16 cellular contexts compared by ENCODE assay signal in genomic region chr1:37925316-37925715, GRCh38. TPM values are rescaled to one million over a fixed set of nuclear protein-coding genes. Genes with fewer than 3 reads are reported as not detected.
DNase-seq lines count a peak whose midpoint lies in the region; ATAC-seq and TF ChIP-seq lines count a peak whose summit lies in the region.
"Had no signal": no experiment of that assay in that cellular context is flagged by ENCODE, and none has a peak within 500 bp of the region (broad histone marks: within the 10 kb centered on the region; RNA-seq: fewer than 3 reads in every experiment).

No MANE protein-coding gene starts in this region.

- peaks cover 3% of the 10 kb centered on the region for H3K36me3 Mint-ChIP-seq in CD4-positive, CD25-positive, alpha-beta regulatory T cell
- peaks cover 6% of the 10 kb centered on the region for H3K36me3 Mint-ChIP-seq in activated T-helper 2 cell treated with anti-CD3 and anti-CD28 coated beads, Interferon-gamma antibody, Interleukin-2, Interleukin-4, amounts not matched to agents 10 μg/mL and 5 μg/mL and 100 μg/mL, durations not matched to agents 14 hours and 24 hours and 36 hours (ENCODE audit: low read depth)
- H3K36me3 Mint-ChIP-seq in natural killer cell: no peaks in the 10 kb centered on the region

- no peak for ATAC-seq in CD4-positive, CD25-positive, alpha-beta regulatory T cell (ENCODE audit: low read depth in 2 of 2)
- no peak for ATAC-seq in natural killer cell

- no peak overlapping the region for H3K4me3 ChIP-seq in CD4-positive, CD25-positive, alpha-beta regulatory T cell (ENCODE audit: low read depth, low read length)
- peak overlapping the region; percentile 50 for H3K4me3 ChIP-seq in GM12865 (ENCODE audit: low read depth, low read length)
- H3K4me3 ChIP-seq: breast epithelium, right atrium auricular region had no signal

- H3K4me1 ChIP-seq in CD4-positive, CD25-positive, alpha-beta regulatory T cell (ENCODE audit: control insufficient read depth, insufficient read depth, low read length, poor library complexity, severe bottlenecking): peaks cover 31% of the 10 kb centered on the region

- CTCF ChIA-PET in RWPE1 (lab: Yijun Ruan, JAX): interaction anchor here (0.6 to 0.7 kb wide), 2 partner anchors 35 to 101 kb away, joined by 4 read pairs; no protein-coding TSS in a partner anchor

- H3K4me1 Mint-ChIP-seq in CD4-positive, CD25-positive, alpha-beta regulatory T cell: peaks cover 12 to 56% (median 42%) of the 10 kb centered on the region in 4 donors
- peaks cover 26% of the 10 kb centered on the region for H3K4me1 Mint-ChIP-seq in activated T-helper 2 cell treated with anti-CD3 and anti-CD28 coated beads, Interferon-gamma antibody, Interleukin-2, Interleukin-4, amounts not matched to agents 10 μg/mL and 5 μg/mL and 100 μg/mL, durations not matched to agents 14 hours and 24 hours and 36 hours (ENCODE audit: low read depth)
- peaks cover 35 to 47% of the 10 kb centered on the region in 2 donors for H3K4me1 Mint-ChIP-seq in natural killer cell

- H3K9me3 ChIP-seq in CD4-positive, CD25-positive, alpha-beta regulatory T cell (ENCODE audit: control insufficient read depth in 2 of 2, low read length in 2 of 2): no peaks in the 10 kb centered on the region
- H3K9me3 ChIP-seq: breast epithelium, right atrium auricular region had no signal

- POLR2A ChIA-PET in RWPE1 (lab: Yijun Ruan, JAX; ENCODE audit: low non-redundant PET): no interaction called here

- H3K27ac ChIP-seq in CD4-positive, CD25-positive, alpha-beta regulatory T cell (ENCODE audit: insufficient read depth, low read length, poor library complexity, severe bottlenecking): peak overlapping the region; percentile 33
- no peak overlapping the region for H3K27ac ChIP-seq in RWPE1

- no peak for DNase-seq in CD4-positive, CD25-positive, alpha-beta regulatory T cell
- no peak for DNase-seq in GM12865 (ENCODE audit: low read depth)
- no peak for DNase-seq in activated T-helper 2 cell treated with anti-CD3 and anti-CD28 coated beads, Interferon-gamma antibody, Interleukin-2, Interleukin-4, amounts not matched to agents 10 μg/mL and 5 μg/mL and 100 μg/mL, durations not matched to agents 14 hours and 24 hours and 36 hours (ENCODE audit: low spot score)
- no peak for DNase-seq in natural killer cell
- DNase-seq in RWPE1 (ENCODE audit: low spot score): no peak
- no peak for DNase-seq in NCI-H1930 (lab: John Stamatoyannopoulos, UW)
- no peak for DNase-seq in OCI-M2 (lab: John Stamatoyannopoulos, UW; ENCODE audit: unreplicated experiment)
- no peak for DNase-seq in NCI-H1694 treated with DMSO at 0.1 percent for 48 hours (lab: John Stamatoyannopoulos, UW)
- DNase-seq: GDM1; H7; islet precursor cell; NCI-H2081 treated with DMSO at 0.1 percent for 48 hours; NCI-H82; stimulated activated CD4-positive, alpha-beta T cell treated with anti-CD3 and anti-CD28 coated beads, Interleukin-4, amount 100 ng/mL, for 4 hours had no signal

- no peaks in the 10 kb centered on the region for H3K36me3 ChIP-seq in CD4-positive, CD25-positive, alpha-beta regulatory T cell (ENCODE audit: control insufficient read depth, insufficient read depth, low read length)
- H3K36me3 ChIP-seq: breast epithelium had no signal

- no peaks in the 10 kb centered on the region for H3K9me3 Mint-ChIP-seq in CD4-positive, CD25-positive, alpha-beta regulatory T cell
- no peaks in the 10 kb centered on the region for H3K9me3 Mint-ChIP-seq in activated T-helper 2 cell treated with anti-CD3 and anti-CD28 coated beads, Interferon-gamma antibody, Interleukin-2, Interleukin-4, amounts not matched to agents 10 μg/mL and 5 μg/mL and 100 μg/mL, durations not matched to agents 14 hours and 24 hours and 36 hours
- no peaks in the 10 kb centered on the region for H3K9me3 Mint-ChIP-seq in natural killer cell

- no peak for TF ChIP-seq CTCF in GM12865 (IDR thresholded peaks at IDR 0.05; ENCODE audit: insufficient read depth, low read depth, low read length, missing control alignments)
- TF ChIP-seq CTCF in natural killer cell (IDR thresholded peaks at IDR 0.05): no peak
- TF ChIP-seq CTCF in RWPE1 (conservative IDR thresholded peaks at IDR 0.05; ENCODE audit: low read depth): no peak

- H3K27me3 Mint-ChIP-seq in CD4-positive, CD25-positive, alpha-beta regulatory T cell: no peaks in the 10 kb centered on the region
- H3K27me3 Mint-ChIP-seq in activated T-helper 2 cell treated with anti-CD3 and anti-CD28 coated beads, Interferon-gamma antibody, Interleukin-2, Interleukin-4, amounts not matched to agents 10 μg/mL and 5 μg/mL and 100 μg/mL, durations not matched to agents 14 hours and 24 hours and 36 hours (ENCODE audit: low read depth): no peaks in the 10 kb centered on the region
- no peaks in the 10 kb centered on the region for H3K27me3 Mint-ChIP-seq in natural killer cell (ENCODE audit: low read depth in 2 of 2)

- no peaks in the 10 kb centered on the region for H3K27me3 ChIP-seq in CD4-positive, CD25-positive, alpha-beta regulatory T cell (ENCODE audit: control insufficient read depth, insufficient read depth, low read length)
- H3K27me3 ChIP-seq: breast epithelium, right atrium auricular region had no signal

- intact Hi-C loops in activated T-helper 2 cell treated with anti-CD3 and anti-CD28 coated beads, Interferon-gamma antibody, Interleukin-2, Interleukin-4, amounts not matched to agents 10 μg/mL and 5 μg/mL and 100 μg/mL, durations not matched to agents 14 hours and 24 hours and 36 hours (cut with micrococcal nuclease): no loop called here
- intact Hi-C loops in natural killer cell (cut with micrococcal nuclease): no loop called here

- peak overlapping the region in 3 of 4 donors; percentile 5 to 62 (median 7) for H3K4me3 Mint-ChIP-seq in CD4-positive, CD25-positive, alpha-beta regulatory T cell
- H3K4me3 Mint-ChIP-seq in activated T-helper 2 cell treated with anti-CD3 and anti-CD28 coated beads, Interferon-gamma antibody, Interleukin-2, Interleukin-4, amounts not matched to agents 10 μg/mL and 5 μg/mL and 100 μg/mL, durations not matched to agents 14 hours and 24 hours and 36 hours (ENCODE audit: low read depth): no peak overlapping the region
- H3K4me3 Mint-ChIP-seq in natural killer cell: peak overlapping the region; percentile 66

- peak overlapping the region; percentile 53 to 89 (median 77) for H3K27ac Mint-ChIP-seq in CD4-positive, CD25-positive, alpha-beta regulatory T cell
- peak overlapping the region; percentile 34 for H3K27ac Mint-ChIP-seq in activated T-helper 2 cell treated with anti-CD3 and anti-CD28 coated beads, Interferon-gamma antibody, Interleukin-2, Interleukin-4, amounts not matched to agents 10 μg/mL and 5 μg/mL and 100 μg/mL, durations not matched to agents 14 hours and 24 hours and 36 hours
- peak overlapping the region; percentile 84 to 90 for H3K27ac Mint-ChIP-seq in natural killer cell

RNA-seq across cellular contexts. Expression of gene INPP5B, which starts 21.5 kb away (rescaled TPM):
- total RNA-seq in CD4-positive, CD25-positive, alpha-beta regulatory T cell: 23.8 TPM
- 10 to 100 TPM; 15.4 to 21.1 (median 18.5) TPM for polyA plus RNA-seq in CD4-positive, CD25-positive, alpha-beta regulatory T cell
- 23.1 and 24.2 TPM in 2 replicates for total RNA-seq in activated T-helper 2 cell treated with anti-CD3 and anti-CD28 coated beads, Interferon-gamma antibody, Interleukin-2, Interleukin-4, amounts not matched to agents 10 μg/mL and 5 μg/mL and 100 μg/mL, durations not matched to agents 14 hours and 24 hours and 36 hours
- 10 to 100 TPM; 34.0 to 66.2 (median 54.7) TPM for total RNA-seq in natural killer cell

Comparison
In these comparisons a context has a peak if more than half of its experiments do, and no peak if none do; other contexts are left out.
1. H3K27ac Mint-ChIP-seq: peak in every context shown above with its lines; median percentile 87 in natural killer cell; 77 in CD4-positive, CD25-positive, alpha-beta regulatory T cell; 34 in activated T-helper 2 cell treated with anti-CD3 and anti-CD28 coated beads, Interferon-gamma antibody, Interleukin-2, Interleukin-4, amounts not matched to agents 10 μg/mL and 5 μg/mL and 100 μg/mL, durations not matched to agents 14 hours and 24 hours and 36 hours.